12 cellular contexts compared by ENCODE assay signal in genomic region chr9:137676998-137677397, GRCh38.
"Had no signal": no experiment of that assay in that cellular context is flagged by ENCODE, and none has a peak within 500 bp of the region (broad histone marks: within the 10 kb centered on the region; RNA-seq: fewer than 3 reads in every experiment).

No MANE protein-coding gene starts in this region.

- ATAC-seq: activated CD8-positive, alpha-beta memory T cell treated with anti-CD3 and anti-CD28 coated beads, Interleukin-2, amount 10 ng/mL, durations not matched to agents 7 days and 5 days; activated naive CD4-positive, alpha-beta T cell treated with anti-CD3 and anti-CD28 coated beads, Interleukin-2, amount 50 U/mL, for 72 hours; left lobe of liver; pancreas; stimulated activated effector memory CD8-positive, alpha-beta T cell treated with anti-CD3 and anti-CD28 coated beads, Interleukin-12 subunit alpha, Interleukin-12 subunit beta, amount 100 ng/mL, for 72 hours had no signal

- H3K4me3 Mint-ChIP-seq: activated CD4-positive, alpha-beta memory T cell treated with anti-CD3 and anti-CD28 coated beads for 36 hours; activated CD8-positive, alpha-beta memory T cell treated with anti-CD3 and anti-CD28 coated beads, Interleukin-2, amount 10 ng/mL, durations not matched to agents 7 days and 5 days; activated T-cell treated with anti-CD3 and anti-CD28 coated beads, Interleukin-2, amount 50 U/mL, for 24 hours; stimulated activated effector memory CD8-positive, alpha-beta T cell treated with anti-CD3 and anti-CD28 coated beads, Interleukin-12 subunit alpha, Interleukin-12 subunit beta, amount 100 ng/mL, for 72 hours had no signal

- H3K9me3 ChIP-seq: pancreas, thyroid gland, uterus had no signal

- H3K36me3 ChIP-seq: cardiac muscle cell, pancreas, thyroid gland, uterus had no signal

- H3K9me3 Mint-ChIP-seq: activated CD4-positive, alpha-beta memory T cell treated with anti-CD3 and anti-CD28 coated beads for 36 hours; activated naive CD4-positive, alpha-beta T cell treated with anti-CD3 and anti-CD28 coated beads, Interleukin-2, amount 50 U/mL, for 72 hours; activated T-cell treated with anti-CD3 and anti-CD28 coated beads, Interleukin-2, amount 50 U/mL, for 24 hours; stimulated activated effector memory CD8-positive, alpha-beta T cell treated with anti-CD3 and anti-CD28 coated beads, Interleukin-12 subunit alpha, Interleukin-12 subunit beta, amount 100 ng/mL, for 72 hours had no signal

- H3K27ac ChIP-seq: cardiac muscle cell, pancreas, thyroid gland, uterus had no signal

- DNase-seq: activated CD4-positive, alpha-beta memory T cell treated with anti-CD3 and anti-CD28 coated beads for 36 hours; activated CD8-positive, alpha-beta memory T cell treated with anti-CD3 and anti-CD28 coated beads, Interleukin-2, amount 10 ng/mL, durations not matched to agents 7 days and 5 days; activated gamma-delta T cell; activated T-cell treated with anti-CD3 and anti-CD28 coated beads, Interleukin-2, amount 50 U/mL, for 24 hours; mammary epithelial cell; pancreas; thyroid gland; uterus had no signal

- H3K27me3 ChIP-seq: cardiac muscle cell, pancreas, thyroid gland, uterus had no signal

- H3K4me3 ChIP-seq: cardiac muscle cell, pancreas, thyroid gland, uterus had no signal

- H3K27me3 Mint-ChIP-seq: activated CD4-positive, alpha-beta memory T cell treated with anti-CD3 and anti-CD28 coated beads for 36 hours; activated CD8-positive, alpha-beta memory T cell treated with anti-CD3 and anti-CD28 coated beads, Interleukin-2, amount 10 ng/mL, durations not matched to agents 7 days and 5 days; activated T-cell treated with anti-CD3 and anti-CD28 coated beads, Interleukin-2, amount 50 U/mL, for 24 hours had no signal

- H3K27ac Mint-ChIP-seq: activated CD4-positive, alpha-beta memory T cell treated with anti-CD3 and anti-CD28 coated beads for 36 hours; activated CD8-positive, alpha-beta memory T cell treated with anti-CD3 and anti-CD28 coated beads, Interleukin-2, amount 10 ng/mL, durations not matched to agents 7 days and 5 days; activated naive CD4-positive, alpha-beta T cell treated with anti-CD3 and anti-CD28 coated beads, Interleukin-2, amount 50 U/mL, for 72 hours; activated T-cell treated with anti-CD3 and anti-CD28 coated beads, Interleukin-2, amount 50 U/mL, for 24 hours; stimulated activated effector memory CD8-positive, alpha-beta T cell treated with anti-CD3 and anti-CD28 coated beads, Interleukin-12 subunit alpha, Interleukin-12 subunit beta, amount 100 ng/mL, for 72 hours had no signal
